ENCODE assay signal across 1 cellular context in genomic region chr6:35731736-35732532, GRCh38.
TF ChIP-seq lines count a peak whose summit lies in the region.

No MANE protein-coding gene starts in this region.

TF ChIP-seq in HepG2, 621 proteins besides CTCF, POLR2A, EP300 and RAD21 (continued from another document and continues in another):
- TF ChIP-seq THRA (CRISPR knock-in tag; IDR thresholded peaks at IDR 0.05; ENCODE audit: borderline replicate concordance) (peak; percentile 64; the same call in 1 of the 2 replicates), ZNF329 (CRISPR knock-in tag; IDR thresholded peaks at IDR 0.05; ENCODE audit: low read depth) (no peak), ZNF878 (CRISPR knock-in tag; IDR thresholded peaks at IDR 0.05) (peak; percentile 91; the same call in 1 of the 2 replicates), SMAD3 (CRISPR knock-in tag; IDR thresholded peaks at IDR 0.05) (no peak), ELF3 (CRISPR knock-in tag; IDR thresholded peaks at IDR 0.05) (peak; percentile 85), ATF1 (CRISPR knock-in tag; IDR thresholded peaks at IDR 0.05) (no peak), NCOR1 (IDR thresholded peaks at IDR 0.05; ENCODE audit: borderline replicate concordance, low read length) (peak; percentile 85; the same call in 1 of the 2 replicates), ATF7 (IDR thresholded peaks at IDR 0.05) (no peak), ATF7 (CRISPR knock-in tag; IDR thresholded peaks at IDR 0.05) (no peak), ZNF713 (CRISPR knock-in tag; IDR thresholded peaks at IDR 0.05) (0 out of 2 replicates have a peak, but pooled peaks have one; percentile 73), MYC (CRISPR knock-in tag; IDR thresholded peaks at IDR 0.05; ENCODE audit: borderline replicate concordance) (peak; percentile 93; the same call in 1 of the 2 replicates), RFX3 (CRISPR knock-in tag; IDR thresholded peaks at IDR 0.05) (no peak), ZNF841 (CRISPR knock-in tag; IDR thresholded peaks at IDR 0.05; ENCODE audit: borderline replicate concordance) (no peak), THAP11 (CRISPR knock-in tag; IDR thresholded peaks at IDR 0.05) (peak; percentile 53), NFKB2 (CRISPR knock-in tag; IDR thresholded peaks at IDR 0.05; ENCODE audit: borderline replicate concordance) (peak; percentile 87), GPN1 (CRISPR knock-in tag; IDR thresholded peaks at IDR 0.05; ENCODE audit: borderline replicate concordance) (no peak), SNAPC4 (CRISPR knock-in tag; IDR thresholded peaks at IDR 0.05) (peak; percentile 38; the same call in 1 of the 2 replicates), ZNF281 (CRISPR knock-in tag; IDR thresholded peaks at IDR 0.05; ENCODE audit: borderline replicate concordance) (peak; percentile 97), PRPF4 (IDR thresholded peaks at IDR 0.05; ENCODE audit: low read depth, low read length, poor library complexity, severe bottlenecking) (peak; percentile 87), BATF2 (CRISPR knock-in tag; IDR thresholded peaks at IDR 0.05) (peak; percentile 45), TCF7L2 (IDR thresholded peaks at IDR 0.05; ENCODE audit: low read depth, low read length) (no peak), RORA (CRISPR knock-in tag; IDR thresholded peaks at IDR 0.05) (no peak), JUN (CRISPR knock-in tag; IDR thresholded peaks at IDR 0.05) (no peak), DR1 (CRISPR knock-in tag; IDR thresholded peaks at IDR 0.05) (peak; percentile 53; the same call in 1 of the 2 replicates), TEAD3 (CRISPR knock-in tag; optimal IDR thresholded peaks at IDR 0.05; ENCODE audit: borderline replicate concordance) (peak; percentile 67), NR1H2 (CRISPR knock-in tag; IDR thresholded peaks at IDR 0.05; ENCODE audit: borderline replicate concordance, low read depth) (no peak), PCBP1 (IDR thresholded peaks at IDR 0.05; ENCODE audit: borderline replicate concordance, low read depth, low read length) (no peak), ATF7-NPFF (CRISPR knock-in tag; IDR thresholded peaks at IDR 0.05; ENCODE audit: low read depth) (no peak), ZNF232 (CRISPR knock-in tag; IDR thresholded peaks at IDR 0.05; ENCODE audit: borderline replicate concordance) (peak; percentile 23), KLF11 (CRISPR knock-in tag; IDR thresholded peaks at IDR 0.05) (peak; percentile 74)
- TF ChIP-seq, protein P1, sequence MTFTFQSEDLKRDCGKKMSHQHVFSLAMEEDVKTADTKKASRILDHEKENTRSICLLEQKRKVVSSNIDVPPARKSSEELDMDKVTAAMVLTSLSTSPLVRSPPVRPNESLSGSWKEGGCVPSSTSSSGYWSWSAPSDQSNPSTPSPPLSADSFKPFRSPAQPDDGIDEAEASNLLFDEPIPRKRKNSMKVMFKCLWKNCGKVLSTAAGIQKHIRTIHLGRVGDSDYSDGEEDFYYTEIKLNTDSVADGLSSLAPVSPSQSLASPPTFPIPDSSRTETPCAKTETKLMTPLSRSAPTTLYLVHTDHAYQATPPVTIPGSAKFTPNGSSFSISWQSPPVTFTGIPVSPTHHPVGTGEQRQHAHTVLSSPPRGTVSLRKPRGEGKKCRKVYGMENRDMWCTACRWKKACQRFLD (CRISPR knock-in tag; IDR thresholded peaks at IDR 0.05; ENCODE audit: borderline replicate concordance): peak; percentile 84; the same call in 1 of the 2 replicates
- TF ChIP-seq, protein P2, sequence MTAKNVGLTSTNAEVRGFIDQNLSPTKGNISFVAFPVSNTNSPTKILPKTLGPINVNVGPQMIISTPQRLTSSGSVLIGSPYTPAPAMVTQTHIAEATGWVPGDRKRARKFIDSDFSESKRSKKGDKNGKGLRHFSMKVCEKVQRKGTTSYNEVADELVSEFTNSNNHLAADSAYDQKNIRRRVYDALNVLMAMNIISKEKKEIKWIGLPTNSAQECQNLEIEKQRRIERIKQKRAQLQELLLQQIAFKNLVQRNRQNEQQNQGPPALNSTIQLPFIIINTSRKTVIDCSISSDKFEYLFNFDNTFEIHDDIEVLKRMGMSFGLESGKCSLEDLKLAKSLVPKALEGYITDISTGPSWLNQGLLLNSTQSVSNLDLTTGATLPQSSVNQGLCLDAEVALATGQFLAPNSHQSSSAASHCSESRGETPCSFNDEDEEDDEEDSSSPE (CRISPR knock-in tag; IDR thresholded peaks at IDR 0.05): peak; percentile 81
- TF ChIP-seq, protein P3, sequence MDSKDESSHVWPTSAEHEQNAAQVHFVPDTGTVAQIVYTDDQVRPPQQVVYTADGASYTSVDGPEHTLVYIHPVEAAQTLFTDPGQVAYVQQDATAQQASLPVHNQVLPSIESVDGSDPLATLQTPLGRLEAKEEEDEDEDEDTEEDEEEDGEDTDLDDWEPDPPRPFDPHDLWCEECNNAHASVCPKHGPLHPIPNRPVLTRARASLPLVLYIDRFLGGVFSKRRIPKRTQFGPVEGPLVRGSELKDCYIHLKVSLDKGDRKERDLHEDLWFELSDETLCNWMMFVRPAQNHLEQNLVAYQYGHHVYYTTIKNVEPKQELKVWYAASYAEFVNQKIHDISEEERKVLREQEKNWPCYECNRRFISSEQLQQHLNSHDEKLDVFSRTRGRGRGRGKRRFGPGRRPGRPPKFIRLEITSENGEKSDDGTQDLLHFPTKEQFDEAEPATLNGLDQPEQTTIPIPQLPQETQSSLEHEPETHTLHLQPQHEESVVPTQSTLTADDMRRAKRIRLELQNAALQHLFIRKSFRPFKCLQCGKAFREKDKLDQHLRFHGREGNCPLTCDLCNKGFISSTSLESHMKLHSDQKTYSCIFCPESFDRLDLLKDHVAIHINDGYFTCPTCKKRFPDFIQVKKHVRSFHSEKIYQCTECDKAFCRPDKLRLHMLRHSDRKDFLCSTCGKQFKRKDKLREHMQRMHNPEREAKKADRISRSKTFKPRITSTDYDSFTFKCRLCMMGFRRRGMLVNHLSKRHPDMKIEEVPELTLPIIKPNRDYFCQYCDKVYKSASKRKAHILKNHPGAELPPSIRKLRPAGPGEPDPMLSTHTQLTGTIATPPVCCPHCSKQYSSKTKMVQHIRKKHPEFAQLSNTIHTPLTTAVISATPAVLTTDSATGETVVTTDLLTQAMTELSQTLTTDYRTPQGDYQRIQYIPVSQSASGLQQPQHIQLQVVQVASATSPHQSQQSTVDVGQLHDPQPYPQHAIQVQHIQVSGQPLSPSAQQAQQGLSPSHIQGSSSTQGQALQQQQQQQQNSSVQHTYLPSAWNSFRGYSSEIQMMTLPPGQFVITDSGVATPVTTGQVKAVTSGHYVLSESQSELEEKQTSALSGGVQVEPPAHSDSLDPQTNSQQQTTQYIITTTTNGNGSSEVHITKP (CRISPR knock-in tag; IDR thresholded peaks at IDR 0.05; ENCODE audit: low read depth): peak; percentile 73
- TF ChIP-seq, protein P4, sequence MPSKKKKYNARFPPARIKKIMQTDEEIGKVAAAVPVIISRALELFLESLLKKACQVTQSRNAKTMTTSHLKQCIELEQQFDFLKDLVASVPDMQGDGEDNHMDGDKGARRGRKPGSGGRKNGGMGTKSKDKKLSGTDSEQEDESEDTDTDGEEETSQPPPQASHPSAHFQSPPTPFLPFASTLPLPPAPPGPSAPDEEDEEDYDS (CRISPR knock-in tag; IDR thresholded peaks at IDR 0.05): no peak
- TF ChIP-seq, protein P5, sequence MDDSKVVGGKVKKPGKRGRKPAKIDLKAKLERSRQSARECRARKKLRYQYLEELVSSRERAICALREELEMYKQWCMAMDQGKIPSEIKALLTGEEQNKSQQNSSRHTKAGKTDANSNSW (CRISPR knock-in tag; IDR thresholded peaks at IDR 0.05; ENCODE audit: borderline replicate concordance): no peak
- TF ChIP-seq, protein P6, sequence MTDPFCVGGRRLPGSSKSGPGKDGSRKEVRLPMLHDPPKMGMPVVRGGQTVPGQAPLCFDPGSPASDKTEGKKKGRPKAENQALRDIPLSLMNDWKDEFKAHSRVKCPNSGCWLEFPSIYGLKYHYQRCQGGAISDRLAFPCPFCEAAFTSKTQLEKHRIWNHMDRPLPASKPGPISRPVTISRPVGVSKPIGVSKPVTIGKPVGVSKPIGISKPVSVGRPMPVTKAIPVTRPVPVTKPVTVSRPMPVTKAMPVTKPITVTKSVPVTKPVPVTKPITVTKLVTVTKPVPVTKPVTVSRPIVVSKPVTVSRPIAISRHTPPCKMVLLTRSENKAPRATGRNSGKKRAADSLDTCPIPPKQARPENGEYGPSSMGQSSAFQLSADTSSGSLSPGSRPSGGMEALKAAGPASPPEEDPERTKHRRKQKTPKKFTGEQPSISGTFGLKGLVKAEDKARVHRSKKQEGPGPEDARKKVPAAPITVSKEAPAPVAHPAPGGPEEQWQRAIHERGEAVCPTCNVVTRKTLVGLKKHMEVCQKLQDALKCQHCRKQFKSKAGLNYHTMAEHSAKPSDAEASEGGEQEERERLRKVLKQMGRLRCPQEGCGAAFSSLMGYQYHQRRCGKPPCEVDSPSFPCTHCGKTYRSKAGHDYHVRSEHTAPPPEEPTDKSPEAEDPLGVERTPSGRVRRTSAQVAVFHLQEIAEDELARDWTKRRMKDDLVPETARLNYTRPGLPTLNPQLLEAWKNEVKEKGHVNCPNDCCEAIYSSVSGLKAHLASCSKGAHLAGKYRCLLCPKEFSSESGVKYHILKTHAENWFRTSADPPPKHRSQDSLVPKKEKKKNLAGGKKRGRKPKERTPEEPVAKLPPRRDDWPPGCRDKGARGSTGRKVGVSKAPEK (CRISPR knock-in tag; IDR thresholded peaks at IDR 0.05; ENCODE audit: borderline replicate concordance): no peak
